8 cellular contexts compared by ENCODE assay signal in the genomic region with DNA sequence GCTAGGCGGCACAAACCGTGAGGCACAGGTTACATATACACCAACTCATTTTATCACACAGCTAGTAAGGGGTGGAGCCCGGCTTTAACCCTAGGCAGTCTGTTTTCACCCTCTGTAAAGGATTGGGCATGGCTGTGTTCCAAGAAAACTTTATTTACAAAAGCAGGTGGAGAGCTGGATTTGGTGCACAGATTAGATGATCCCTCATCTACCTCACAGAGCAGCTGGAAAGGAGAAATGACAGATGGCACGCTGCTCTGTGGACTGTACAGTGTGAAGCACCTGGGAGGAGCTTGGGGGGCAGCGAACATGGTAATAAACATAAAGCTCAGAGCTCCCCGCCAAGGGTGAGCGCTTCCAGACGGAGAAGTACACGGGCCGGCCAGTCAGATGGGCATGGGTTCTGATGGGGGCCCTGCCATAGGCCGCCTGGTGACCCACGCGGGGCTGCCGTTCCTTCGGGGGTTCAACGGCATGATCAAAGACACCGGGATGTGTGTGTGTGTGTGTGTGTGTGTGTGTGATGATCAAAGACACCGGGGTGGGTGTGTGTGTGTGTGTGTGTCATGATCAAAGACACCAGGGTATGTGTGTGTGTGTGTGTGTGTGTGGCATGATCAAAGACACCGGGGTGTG. TPM values are rescaled to one million over a fixed set of nuclear protein-coding genes. Genes with fewer than 3 reads are reported as not detected.
DNase-seq lines count a peak whose midpoint lies in the region; ATAC-seq and TF ChIP-seq lines count a peak whose summit lies in the region.

No MANE protein-coding gene starts in this region.

- H4K20me1 ChIP-seq in PC-3 (ENCODE audit: low read length): no peaks in the 10 kb centered on the region; the same call in 1 of the 2 replicates

- H3K27me3 Mint-ChIP-seq in central memory CD8-positive, alpha-beta T cell: no peaks in the 10 kb centered on the region

- no peaks in the 10 kb centered on the region for H3K9me2 ChIP-seq in PC-3 (replicated peaks; ENCODE audit: low read length)

- H3K36me3 ChIP-seq in PC-3 (ENCODE audit: low read depth, low read length): peaks cover 5% of the 10 kb centered on the region; the same call in 1 of the 2 replicates
- no peaks in the 10 kb centered on the region for H3K36me3 ChIP-seq in rectal smooth muscle tissue (ENCODE audit: control insufficient read depth, insufficient read depth, low read length)

- H3K9ac ChIP-seq in PC-3 (ENCODE audit: low read length): no peak overlapping the region
- no peak overlapping the region for H3K9ac ChIP-seq in rectal smooth muscle tissue (ENCODE audit: low read length)

- H3K36me3 Mint-ChIP-seq in central memory CD8-positive, alpha-beta T cell (ENCODE audit: insufficient read depth): peaks cover 16% of the 10 kb centered on the region

- H3K27me3 ChIP-seq in PC-3 (ENCODE audit: low read length) (no peaks in the 10 kb centered on the region), rectal smooth muscle tissue (ENCODE audit: control insufficient read depth, insufficient read depth, low read length) (no peaks in the 10 kb centered on the region)

- BruUV-seq in PC-3 (replicated peaks; lab: Mats Ljungman, UMichigan): no TSS peak

- no peaks in the 10 kb centered on the region for H3K9me3 Mint-ChIP-seq in central memory CD8-positive, alpha-beta T cell

- intact Hi-C loops in PC-3 (cut with micrococcal nuclease): no loop called here

- peak overlapping the region; percentile 78 for H3K4me3 ChIP-seq in PC-3 (ENCODE audit: low read length)
- H3K4me3 ChIP-seq in rectal smooth muscle tissue (ENCODE audit: low read length): peak overlapping the region; percentile 73

- peak; percentile 18 for ATAC-seq in PC-3
- ATAC-seq in central memory CD8-positive, alpha-beta T cell (replicated peaks; ENCODE audit: extremely low read depth, poor library complexity, severe bottlenecking): peak; percentile 45

- H3K27ac ChIP-seq in PC-3 (ENCODE audit: low read length) (no peak overlapping the region), rectal smooth muscle tissue (ENCODE audit: low read depth, low read length) (peak overlapping the region; percentile 54)

- H2AFZ ChIP-seq in PC-3 (ENCODE audit: low read length): peak overlapping the region; percentile 89

- in situ Hi-C loops in KBM-7 (cut with MboI; ENCODE audit: low pct_unique_long_range_greater_than_20kb, low sequenced_read_pairs): no loop called here

- H3F3A ChIP-seq in PC-3 (ENCODE audit: low read length, unreplicated experiment): no peaks in the 10 kb centered on the region

- H3K4me3 Mint-ChIP-seq in central memory CD8-positive, alpha-beta T cell: peak overlapping the region; percentile 93

- no peaks in the 10 kb centered on the region for H3K9me3 ChIP-seq in PC-3 (ENCODE audit: low read length)

- peaks cover 27% of the 10 kb centered on the region for H3K4me1 Mint-ChIP-seq in central memory CD8-positive, alpha-beta T cell

- H3K4me1 ChIP-seq in PC-3 (ENCODE audit: insufficient read depth, low read length) (peaks cover 8% of the 10 kb centered on the region), rectal smooth muscle tissue (ENCODE audit: control insufficient read depth, insufficient read depth, low read length) (peaks cover 11% of the 10 kb centered on the region)

- peak overlapping the region; percentile 81 for H3K4me2 ChIP-seq in PC-3 (ENCODE audit: low read length)

- H3K27ac Mint-ChIP-seq in central memory CD8-positive, alpha-beta T cell (ENCODE audit: low read depth): peak overlapping the region; percentile 98

- peaks cover 26% of the 10 kb centered on the region for H3K79me2 ChIP-seq in PC-3 (ENCODE audit: low read length)

- DNase-seq in LHCN-M2 (ENCODE audit: low read depth) (peak; percentile 24), PC-3 (peak; percentile 46), cerebellum (ENCODE audit: low spot score) (no peak), NK-92 (lab: John Stamatoyannopoulos, UW; ENCODE audit: unreplicated experiment) (no peak), KBM-7 (no peak), cortex of kidney (lab: John Stamatoyannopoulos, UW) (no peak)
- no peak for DNase-seq in central memory CD8-positive, alpha-beta T cell (ENCODE audit: low spot score in 2 of 2)

- POLR2A ChIA-PET in PC-3 (lab: Charles Lee; ENCODE audit: unreplicated experiment): interaction anchor here (0.6 kb wide), 1 partner anchor 60 kb away, joined by 3 read pairs; no protein-coding TSS in a partner anchor

- no peak for TF ChIP-seq CTCF in PC-3 (conservative IDR thresholded peaks at IDR 0.05; ENCODE audit: low read depth, low read length)

- CTCF ChIA-PET in PC-3 (lab: Charles Lee): interaction anchor here (0.6 to 1.1 kb wide), 3 partner anchors 25 to 635 kb away, joined by 3 to 8 read pairs (median 4); a partner anchor contains a TSS

RNA-seq across cellular contexts. Expression of a gene that starts 0.9 kb away (rescaled TPM):
- 17.1 and 18.8 TPM in 2 replicates for total RNA-seq in LHCN-M2 (2014; rRNA removed)
- 8.8 TPM for polyA plus RNA-seq in LHCN-M2 (2012)
- 21.6 and 23.7 TPM in 2 replicates for total RNA-seq in PC-3 (2014; rRNA removed)
- 8.6 TPM for total RNA-seq in cerebellum

Comparison
In these comparisons a context has a peak if more than half of its experiments do, and no peak if none do; other contexts are left out.
1. DNase-seq: peak in LHCN-M2 (single experiment) and PC-3 (single experiment); none in central memory CD8-positive, alpha-beta T cell (0 of 2), cerebellum (single experiment), NK-92 (single experiment), KBM-7 (single experiment) and cortex of kidney (single experiment).